18 cellular contexts compared by ENCODE assay signal in genomic region chr13:45432737-45433380, GRCh38. TPM values are rescaled to one million over a fixed set of nuclear protein-coding genes. Genes with fewer than 3 reads are reported as not detected.
DNase-seq lines count a peak whose midpoint lies in the region; ATAC-seq and TF ChIP-seq lines count a peak whose summit lies in the region.
"Had no signal": no experiment of that assay in that cellular context is flagged by ENCODE, and none has a peak within 500 bp of the region (broad histone marks: within the 10 kb centered on the region; RNA-seq: fewer than 3 reads in every experiment).

No MANE protein-coding gene starts in this region.

- no peak overlapping the region for H3K4me3 Mint-ChIP-seq in CD8-positive, alpha-beta T cell
- H3K4me3 Mint-ChIP-seq in progenitor cell of endocrine pancreas (ENCODE audit: low read depth): no peak overlapping the region
- H3K4me3 Mint-ChIP-seq: H9 had no signal

- no peaks in the 10 kb centered on the region for H3K9me3 Mint-ChIP-seq in CD8-positive, alpha-beta T cell
- no peaks in the 10 kb centered on the region for H3K9me3 Mint-ChIP-seq in progenitor cell of endocrine pancreas (ENCODE audit: low read depth)
- H3K9me3 Mint-ChIP-seq: H9 had no signal

- intact Hi-C loops in CD8-positive, alpha-beta T cell (cut with DNase I, micrococcal nuclease): no loop called here

- H3K36me3 Mint-ChIP-seq in CD8-positive, alpha-beta T cell: no peaks in the 10 kb centered on the region
- no peaks in the 10 kb centered on the region for H3K36me3 Mint-ChIP-seq in progenitor cell of endocrine pancreas (ENCODE audit: insufficient read depth)

- POLR2A ChIA-PET in CD8-positive, alpha-beta T cell (lab: Charles Lee): no interaction called here
- POLR2A ChIA-PET in HEK293 (lab: Yijun Ruan, JAX): no interaction called here

- no peaks in the 10 kb centered on the region for H3K27me3 ChIP-seq in CD8-positive, alpha-beta T cell (ENCODE audit: insufficient read depth, low read length)
- H3K27me3 ChIP-seq: SJSA1 had no signal

- no peaks in the 10 kb centered on the region for H3K36me3 ChIP-seq in CD8-positive, alpha-beta T cell (ENCODE audit: insufficient read depth, low read length)
- no peaks in the 10 kb centered on the region for H3K36me3 ChIP-seq in HEK293 (ENCODE audit: control insufficient read depth in 2 of 2, insufficient read depth in 1 of 2, low read length in 2 of 2)
- H3K36me3 ChIP-seq: SJSA1 had no signal

- CTCF ChIA-PET in CD8-positive, alpha-beta T cell (lab: Charles Lee): no interaction called here
- CTCF ChIA-PET in HEK293 (lab: Yijun Ruan, JAX): interaction anchor here (0.7 kb wide), 1 partner anchor 80 kb away, joined by 3 read pairs; no protein-coding TSS in a partner anchor

- no peaks in the 10 kb centered on the region for H3K9me3 ChIP-seq in CD8-positive, alpha-beta T cell (ENCODE audit: low read length)
- no peaks in the 10 kb centered on the region for H3K9me3 ChIP-seq in HEK293 (ENCODE audit: control insufficient read depth, insufficient read depth, low read depth, low read length)
- H3K9me3 ChIP-seq: Caco-2, SJSA1 had no signal

- no peaks in the 10 kb centered on the region for H3K4me1 Mint-ChIP-seq in CD8-positive, alpha-beta T cell (ENCODE audit: low read depth)
- H3K4me1 Mint-ChIP-seq in progenitor cell of endocrine pancreas (ENCODE audit: low read depth): peaks cover 14% of the 10 kb centered on the region

- no peak for ATAC-seq in CD8-positive, alpha-beta T cell
- peak; percentile 55 for ATAC-seq in left lobe of liver
- no peak for ATAC-seq in activated CD4-positive, CD25-positive, alpha-beta regulatory T cell treated with anti-CD3 and anti-CD28 coated beads, Interleukin-2, amount 50 U/mL, for 24 hours
- ATAC-seq: PC-3 had no signal

- peak overlapping the region; percentile 4 for H3K27ac Mint-ChIP-seq in CD8-positive, alpha-beta T cell
- H3K27ac Mint-ChIP-seq in progenitor cell of endocrine pancreas: peak overlapping the region; percentile 70

- no peak for DNase-seq in CD8-positive, alpha-beta T cell
- no peak for DNase-seq in left lobe of liver (ENCODE audit: low spot score)
- DNase-seq in progenitor cell of endocrine pancreas (ENCODE audit: low spot score, unreplicated experiment): no peak
- DNase-seq in cerebellar nuclear complex (lab: John Stamatoyannopoulos, UW): no peak
- DNase-seq in NCI-H2196 treated with DMSO at 0.1 percent for 48 hours (lab: John Stamatoyannopoulos, UW; ENCODE audit: unreplicated experiment): no peak
- no peak for DNase-seq in cortex of kidney (lab: John Stamatoyannopoulos, UW)
- DNase-seq: Caco-2, EL, H9, NCI-H1417, NCI-H1930, NCI-H2171 treated with DMSO at 0.1 percent for 48 hours, NCI-H774, PC-3 had no signal

- H3K27ac ChIP-seq in CD8-positive, alpha-beta T cell (ENCODE audit: low read depth, low read length): no peak overlapping the region
- H3K27ac ChIP-seq in HEK293 (ENCODE audit: extremely low read depth, low read depth, low read length): no peak overlapping the region
- H3K27ac ChIP-seq: RWPE1, SJSA1 had no signal

- no peaks in the 10 kb centered on the region for H3K27me3 Mint-ChIP-seq in CD8-positive, alpha-beta T cell (ENCODE audit: low read depth)
- no peaks in the 10 kb centered on the region for H3K27me3 Mint-ChIP-seq in progenitor cell of endocrine pancreas

- no peak overlapping the region for H3K4me3 ChIP-seq in CD8-positive, alpha-beta T cell (ENCODE audit: low read depth, low read length)
- no peak overlapping the region for H3K4me3 ChIP-seq in HEK293 (ENCODE audit: low read depth, low read length)
- H3K4me3 ChIP-seq: SJSA1 had no signal

- no peaks in the 10 kb centered on the region for H3K4me1 ChIP-seq in CD8-positive, alpha-beta T cell (ENCODE audit: insufficient read depth, low read length)
- H3K4me1 ChIP-seq in HEK293 (ENCODE audit: control insufficient read depth, insufficient read depth, low read length): no peaks in the 10 kb centered on the region
- H3K4me1 ChIP-seq: SJSA1 had no signal

- TF ChIP-seq CTCF in CD8-positive, alpha-beta T cell (IDR thresholded peaks at IDR 0.05): no peak
- no peak for TF ChIP-seq CTCF in HEK293 (tag by site-specific recombination; IDR thresholded peaks at IDR 0.05)
- no peak for TF ChIP-seq CTCF in progenitor cell of endocrine pancreas (IDR thresholded peaks at IDR 0.05; ENCODE audit: unreplicated experiment)

TF ChIP-seq in HEK293, 187 proteins besides CTCF, POLR2A, EP300 and RAD21:
- peak; percentile 78; the same call in 1 of the 2 replicates for TF ChIP-seq ZNF362 (tag by site-specific recombination; IDR thresholded peaks at IDR 0.05)
- no peak for TF ChIP-seq ZNF555 (tag by site-specific recombination; conservative IDR thresholded peaks at IDR 0.05)

RNA-seq across cellular contexts. Expression of gene SLC25A30, which starts 14.7 kb away (rescaled TPM):
- 10 to 100 TPM; 37.7 to 40.5 TPM for total RNA-seq in CD8-positive, alpha-beta T cell
- total RNA-seq in left lobe of liver (38.8 TPM), progenitor cell of endocrine pancreas (5.7 and 6.8 TPM in 2 replicates)

RNA-seq across cellular contexts. Expression of gene COG3, which starts 31.9 kb away (rescaled TPM):
- total RNA-seq in CD8-positive, alpha-beta T cell: 10 to 100 TPM; 45.9 to 47.6 TPM
- total RNA-seq in left lobe of liver: 28.3 TPM
- total RNA-seq in progenitor cell of endocrine pancreas: 29.6 and 31.6 TPM in 2 replicates
